In genomic region chr7:50733552-50733951, GRCh38 we compare ENCODE assay signal across 1 cellular context.
TF ChIP-seq lines count a peak whose summit lies in the region.

No MANE protein-coding gene starts in this region.

TF ChIP-seq in WTC11, 78 proteins besides CTCF, POLR2A, EP300 and RAD21 (continued from another document):
- no peak for TF ChIP-seq CDX4 (CRISPR knock-in tag; IDR thresholded peaks at IDR 0.05; ENCODE audit: borderline replicate concordance)
- no peak for TF ChIP-seq ZSCAN18 (CRISPR knock-in tag; IDR thresholded peaks at IDR 0.05)
- no peak for TF ChIP-seq SMAD4 (CRISPR knock-in tag; IDR thresholded peaks at IDR 0.05)
- no peak for TF ChIP-seq ATF6 (CRISPR knock-in tag; IDR thresholded peaks at IDR 0.05)
- no peak for TF ChIP-seq TEAD4 (CRISPR knock-in tag; IDR thresholded peaks at IDR 0.05)
- TF ChIP-seq TCF7 (CRISPR knock-in tag; IDR thresholded peaks at IDR 0.05; ENCODE audit: low read depth) = no peak
- TF ChIP-seq ZNF425 (CRISPR knock-in tag; conservative IDR thresholded peaks at IDR 0.05) = no peak
- TF ChIP-seq ZNF532 (CRISPR knock-in tag; IDR thresholded peaks at IDR 0.05; ENCODE audit: borderline replicate concordance) = no peak
